ENCODE assay signal across 20 cellular contexts in the genomic region with DNA sequence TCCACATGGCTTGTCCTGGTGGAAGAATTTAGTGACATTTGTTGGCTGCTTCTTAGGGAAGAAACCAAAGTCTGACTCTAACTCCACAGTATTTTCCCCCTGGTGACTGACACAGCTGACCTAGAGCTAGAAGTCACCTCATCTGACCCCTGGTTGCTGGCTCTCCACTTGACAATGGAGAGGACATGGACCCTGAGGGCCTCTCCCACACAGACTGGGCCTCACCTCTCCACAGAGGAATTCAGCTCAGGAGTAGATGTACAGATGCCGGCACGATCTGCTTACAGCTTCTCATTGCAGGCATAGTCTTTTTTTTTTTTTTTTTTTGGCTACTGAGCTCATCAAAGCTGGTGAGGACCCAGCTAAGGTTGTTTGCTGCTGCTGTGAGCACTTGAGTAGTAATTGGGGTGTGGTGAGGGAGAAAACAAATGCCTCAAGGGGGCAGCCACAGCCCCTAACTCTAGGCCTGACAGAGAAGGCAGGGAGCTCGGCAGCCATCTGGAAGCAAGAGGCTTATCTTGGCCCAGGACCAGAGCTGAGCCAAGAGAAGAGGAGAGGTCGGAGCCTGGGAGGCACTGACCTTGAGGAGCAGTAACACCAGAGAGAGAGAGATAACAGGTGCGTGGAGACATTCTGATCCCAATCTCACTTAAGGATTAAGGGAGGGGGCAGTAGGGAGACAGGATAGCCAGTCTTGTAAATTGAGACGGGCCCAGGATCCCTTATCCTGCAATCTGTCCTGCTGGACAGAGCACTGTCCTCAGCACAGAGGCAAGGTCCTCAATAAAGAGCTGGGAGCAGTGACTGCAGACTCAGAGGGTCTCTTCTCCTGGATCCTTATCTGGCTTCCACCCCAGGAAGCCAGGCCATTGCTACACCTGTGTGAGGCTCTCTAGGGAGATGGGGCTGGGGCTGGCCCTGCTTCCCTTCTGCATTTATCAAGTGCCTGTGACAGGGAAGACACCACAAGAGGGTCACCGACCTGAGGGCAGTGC. TPM values are rescaled to one million over a fixed set of nuclear protein-coding genes. Genes with fewer than 3 reads are reported as not detected.
"Had no signal": no experiment of that assay in that cellular context is flagged by ENCODE, and none has a peak within 500 bp of the region (broad histone marks: within the 10 kb centered on the region; RNA-seq: fewer than 3 reads in every experiment).

No MANE protein-coding gene starts in this region.

- H3K27ac Mint-ChIP-seq: activated CD4-positive, alpha-beta T cell treated with anti-CD3 and anti-CD28 coated beads, Interleukin-2, amount 10 ng/mL, durations not matched to agents 24 days and 14 days; activated T-helper 17 cell treated with anti-CD3 and anti-CD28 coated beads, Interleukin-2, amount 50 U/mL, for 72 hours; dendritic cell treated with granulocyte-macrophage colony-stimulating factor and Interleukin-4, amounts not matched to agents 40 ng/mL and 50 ng/mL, for 4 days; immature natural killer cell; progenitor cell of endocrine pancreas; stimulated activated memory B cell treated with anti-CD40 and anti-IgM and Interleukin-4, amounts not matched to agents 10 μg/mL and 1 μg/mL and 100 μg/mL, for 72 hours had no signal

- ATAC-seq: activated T-helper 17 cell treated with anti-CD3 and anti-CD28 coated beads, Interleukin-2, amount 50 U/mL, for 72 hours; body of pancreas; naive thymus-derived CD4-positive, alpha-beta T cell; right lobe of liver; stimulated activated memory B cell treated with anti-CD40 and anti-IgM and Interleukin-4, amounts not matched to agents 10 μg/mL and 1 μg/mL and 100 μg/mL, for 72 hours had no signal

- H3K4me3 ChIP-seq: body of pancreas, right lobe of liver, spleen, upper lobe of left lung had no signal

- H3K9me3 Mint-ChIP-seq: activated CD4-positive, alpha-beta T cell treated with anti-CD3 and anti-CD28 coated beads, Interleukin-2, amount 10 ng/mL, durations not matched to agents 24 days and 14 days; activated T-helper 17 cell treated with anti-CD3 and anti-CD28 coated beads, Interleukin-2, amount 50 U/mL, for 72 hours; dendritic cell treated with granulocyte-macrophage colony-stimulating factor and Interleukin-4, amounts not matched to agents 40 ng/mL and 50 ng/mL, for 4 days; immature natural killer cell had no signal

- H3K36me3 Mint-ChIP-seq: immature natural killer cell; naive thymus-derived CD4-positive, alpha-beta T cell; stimulated activated memory B cell treated with anti-CD40 and anti-IgM and Interleukin-4, amounts not matched to agents 10 μg/mL and 1 μg/mL and 100 μg/mL, for 72 hours had no signal

- H3K27me3 Mint-ChIP-seq: activated CD4-positive, alpha-beta T cell treated with anti-CD3 and anti-CD28 coated beads, Interleukin-2, amount 10 ng/mL, durations not matched to agents 24 days and 14 days; dendritic cell treated with granulocyte-macrophage colony-stimulating factor and Interleukin-4, amounts not matched to agents 40 ng/mL and 50 ng/mL, for 4 days had no signal

- DNase-seq: activated CD4-positive, alpha-beta T cell treated with anti-CD3 and anti-CD28 coated beads, Interleukin-2, amount 10 ng/mL, durations not matched to agents 24 days and 14 days; activated naive CD4-positive, alpha-beta T cell treated with anti-CD3 and anti-CD28 coated beads, Interleukin-2, amount 50 U/mL, for 16 hours; amniotic stem cell; body of pancreas; erythroblast; hippocampal formation; immature natural killer cell; naive thymus-derived CD4-positive, alpha-beta T cell; right lobe of liver; spleen; stimulated activated CD4-positive, alpha-beta T cell treated with anti-CD3 and anti-CD28 coated beads, Interleukin-1b, Interleukin-23, amount 100 ng/mL, for 48 hours; substantia nigra; T-helper 9 cell; upper lobe of left lung had no signal

- H3K27ac ChIP-seq: body of pancreas, right lobe of liver, spleen, upper lobe of left lung had no signal

- H3K9me3 ChIP-seq: body of pancreas, right lobe of liver, spleen, upper lobe of left lung had no signal

- H3K4me3 Mint-ChIP-seq: activated CD4-positive, alpha-beta T cell treated with anti-CD3 and anti-CD28 coated beads, Interleukin-2, amount 10 ng/mL, durations not matched to agents 24 days and 14 days; activated T-helper 17 cell treated with anti-CD3 and anti-CD28 coated beads, Interleukin-2, amount 50 U/mL, for 72 hours; dendritic cell treated with granulocyte-macrophage colony-stimulating factor and Interleukin-4, amounts not matched to agents 40 ng/mL and 50 ng/mL, for 4 days; immature natural killer cell; naive thymus-derived CD4-positive, alpha-beta T cell; stimulated activated memory B cell treated with anti-CD40 and anti-IgM and Interleukin-4, amounts not matched to agents 10 μg/mL and 1 μg/mL and 100 μg/mL, for 72 hours had no signal

- H3K4me1 Mint-ChIP-seq: activated CD4-positive, alpha-beta T cell treated with anti-CD3 and anti-CD28 coated beads, Interleukin-2, amount 10 ng/mL, durations not matched to agents 24 days and 14 days; activated T-helper 17 cell treated with anti-CD3 and anti-CD28 coated beads, Interleukin-2, amount 50 U/mL, for 72 hours; immature natural killer cell; naive thymus-derived CD4-positive, alpha-beta T cell; stimulated activated memory B cell treated with anti-CD40 and anti-IgM and Interleukin-4, amounts not matched to agents 10 μg/mL and 1 μg/mL and 100 μg/mL, for 72 hours had no signal

- H3K4me1 ChIP-seq: body of pancreas, right lobe of liver, spleen, upper lobe of left lung had no signal

- H3K27me3 ChIP-seq: body of pancreas, right lobe of liver, upper lobe of left lung had no signal

- H3K36me3 ChIP-seq: right lobe of liver, spleen, upper lobe of left lung had no signal

RNA-seq across cellular contexts. Expression of gene PRSS58, which starts 9.4 kb away (rescaled TPM):
- total RNA-seq: activated CD4-positive, alpha-beta T cell treated with anti-CD3 and anti-CD28 coated beads, Interleukin-2, amount 10 ng/mL, durations not matched to agents 24 days and 14 days; activated T-helper 17 cell treated with anti-CD3 and anti-CD28 coated beads, Interleukin-2, amount 50 U/mL, for 72 hours; body of pancreas; lung microvascular endothelial cell; mononuclear cell; naive thymus-derived CD4-positive, alpha-beta T cell; progenitor cell of endocrine pancreas; right lobe of liver; spleen; upper lobe of left lung had no signal
- polyA plus RNA-seq: immature natural killer cell; naive thymus-derived CD4-positive, alpha-beta T cell; spleen had no signal
